Comparison of ENCODE assay signal across 10 cellular contexts in the genomic region with DNA sequence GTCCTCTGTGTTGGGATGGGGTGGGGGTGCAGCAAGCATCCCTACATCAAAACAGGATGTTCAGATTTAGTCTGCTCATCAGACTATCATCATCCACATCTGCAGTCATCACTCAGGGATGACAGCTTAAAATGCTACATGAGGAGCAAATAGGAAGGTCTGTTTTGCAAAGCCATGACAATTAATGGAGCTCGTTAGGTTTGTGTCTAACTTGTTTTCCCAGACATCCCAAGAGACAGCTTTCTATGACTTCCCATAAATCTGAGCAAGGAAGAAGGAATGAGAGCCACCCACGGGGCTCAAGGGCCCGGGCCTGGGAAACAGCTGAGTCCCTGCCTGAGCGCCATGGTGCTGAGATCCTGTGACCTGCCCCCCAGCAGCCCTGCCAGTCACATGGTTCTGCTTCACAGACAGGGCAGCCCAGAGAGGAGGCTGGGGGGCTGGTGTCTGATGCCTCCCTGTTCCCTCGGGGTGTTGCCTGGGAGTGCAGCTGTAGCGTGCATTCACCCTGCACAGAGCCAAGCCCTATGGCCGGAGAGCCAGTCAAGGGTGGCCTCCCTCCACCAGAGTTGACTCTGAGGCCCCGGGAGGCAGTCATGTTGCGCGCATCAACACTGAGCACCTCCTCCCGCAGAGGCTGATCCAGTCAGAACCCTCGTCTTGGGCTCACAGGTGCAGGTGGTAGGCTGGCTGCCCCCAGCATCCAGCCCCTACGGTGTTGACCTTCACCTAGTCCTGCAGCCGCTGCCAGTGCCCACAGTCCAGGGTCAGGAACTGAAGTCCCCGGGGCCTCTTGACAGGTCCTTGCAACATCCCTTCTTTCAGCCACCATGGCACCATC. TPM values are rescaled to one million over a fixed set of nuclear protein-coding genes. Genes with fewer than 3 reads are reported as not detected.
DNase-seq lines count a peak whose midpoint lies in the region; ATAC-seq, FAIRE-seq and TF ChIP-seq lines count a peak whose summit lies in the region.
"Had no signal": no experiment of that assay in that cellular context is flagged by ENCODE, and none has a peak within 500 bp of the region (broad histone marks: within the 10 kb centered on the region; RNA-seq: fewer than 3 reads in every experiment).

No MANE protein-coding gene starts in this region.

- H3K4me2 ChIP-seq in DND-41 (ENCODE audit: insufficient read depth, low read length) (no peak overlapping the region), HepG2 (ENCODE audit: low read depth, low read length) (no peak overlapping the region)

- intact Hi-C loops in HepG2 (cut with micrococcal nuclease; ENCODE audit: unreplicated experiment), result no loop called here
- intact Hi-C loops in Caco-2 (cut with micrococcal nuclease; ENCODE audit: unreplicated experiment), result no loop called here

- CTCF ChIA-PET in WTC11 (lab: Charles Lee) (interaction anchor here (0.7 to 1.1 kb wide), 2 partner anchors 9 to 23 kb away, joined by 3 to 5 read pairs; no protein-coding TSS in a partner anchor), HepG2 (lab: Yijun Ruan, JAX; ENCODE audit: low intra/inter-chr PET ratio, low total read pairs) (no interaction called here), Caco-2 (lab: Charles Lee) (no interaction called here)

- no peaks in the 10 kb centered on the region for H3K9me3 ChIP-seq in DND-41 (ENCODE audit: insufficient read depth, low read length, severe bottlenecking)
- no peaks in the 10 kb centered on the region for H3K9me3 ChIP-seq in HepG2 (ENCODE audit: low read length)
- H3K9me3 ChIP-seq in Caco-2, result no peaks in the 10 kb centered on the region

- H3K36me3 Mint-ChIP-seq in WTC11 (peaks cover 75% of the 10 kb centered on the region), Caco-2 (ENCODE audit: insufficient read depth, unreplicated experiment) (peaks cover 75% of the 10 kb centered on the region)

- H3K79me2 ChIP-seq in DND-41 (ENCODE audit: insufficient read depth, low read length) (peaks cover 28% of the 10 kb centered on the region), HepG2 (ENCODE audit: insufficient read depth, low read length) (no peaks in the 10 kb centered on the region)

- no TSS peak for BruUV-seq in HepG2 (replicated peaks; lab: Mats Ljungman, UMichigan)
- no TSS peak for BruUV-seq in Caco-2 (replicated peaks; lab: Mats Ljungman, UMichigan)

- H3K27me3 ChIP-seq in DND-41 (ENCODE audit: insufficient read depth, low read length, poor library complexity) (no peaks in the 10 kb centered on the region), HepG2 (ENCODE audit: control insufficient read depth in 1 of 2, insufficient read depth in 2 of 2, low read length in 2 of 2) (no peaks in the 10 kb centered on the region), Caco-2 (replicated peaks; ENCODE audit: control insufficient read depth, insufficient read depth, low read length) (no peaks in the 10 kb centered on the region)
- H3K27me3 ChIP-seq: dorsolateral prefrontal cortex had no signal

- peaks cover 31% of the 10 kb centered on the region for H3K4me1 ChIP-seq in DND-41 (ENCODE audit: insufficient read depth, low read length)
- H3K4me1 ChIP-seq in HepG2 (ENCODE audit: insufficient read depth, low read length), result peaks cover 24% of the 10 kb centered on the region
- H3K4me1 ChIP-seq in Caco-2, result no peaks in the 10 kb centered on the region

- in situ Hi-C loops in HepG2 (cut with HindIII; ENCODE audit: extremely low pct_ligation_motif_present, low pct_unique_long_range_greater_than_20kb), result loop anchor here (25.0 kb wide), 1 partner anchor 214 kb away; no protein-coding TSS in a partner anchor

- H3K36me3 ChIP-seq in DND-41 (ENCODE audit: insufficient read depth, low read length) (peaks cover 94% of the 10 kb centered on the region), HepG2 (replicated peaks in 1 of 2; ENCODE audit: control insufficient read depth in 1 of 2, insufficient read depth in 2 of 2, low read length in 2 of 2) (peaks cover 58 to 84% of the 10 kb centered on the region in 2 experiments), Caco-2 (ENCODE audit: control insufficient read depth, insufficient read depth, low read length) (peaks cover 3% of the 10 kb centered on the region)

- TF ChIP-seq CTCF in DND-41 (IDR thresholded peaks at IDR 0.05; ENCODE audit: borderline replicate concordance, extremely low read depth, low read length, poor library complexity, severe bottlenecking) (no peak), WTC11 (IDR thresholded peaks at IDR 0.05) (no peak), HepG2 (CRISPR knock-in tag; IDR thresholded peaks at IDR 0.05) (no peak), Caco-2 (IDR thresholded peaks at IDR 0.05; ENCODE audit: insufficient read depth in 1 of 2, low read depth in 1 of 2, low read length in 1 of 2, severe bottlenecking in 1 of 2, unreplicated experiment in 1 of 2) (no peak)

- H3K9me3 Mint-ChIP-seq in WTC11, result no peaks in the 10 kb centered on the region
- no peaks in the 10 kb centered on the region for H3K9me3 Mint-ChIP-seq in Caco-2 (ENCODE audit: unreplicated experiment)

- no peak for TF ChIP-seq POLR2A in HepG2 (IDR thresholded peaks at IDR 0.05; ENCODE audit: insufficient read depth in 1 of 2, low read depth in 2 of 2, low read length in 2 of 2)

- WGBS in HepG2 (ENCODE audit: low lambda C conversion rate), result 90% methylated on average over 6 of the region's 15 CpGs

- H3K9ac ChIP-seq in DND-41 (ENCODE audit: low read depth, low read length), result no peak overlapping the region
- H3K9ac ChIP-seq in HepG2 (ENCODE audit: insufficient read depth, low read depth, low read length), result no peak overlapping the region

- no peak overlapping the region for H3K4me3 Mint-ChIP-seq in WTC11
- H3K4me3 Mint-ChIP-seq in Caco-2 (ENCODE audit: unreplicated experiment), result no peak overlapping the region

- H3K4me3 ChIP-seq in DND-41 (ENCODE audit: low read depth in 1 of 2, low read length in 2 of 2), result no peak overlapping the region
- H3K4me3 ChIP-seq in HepG2 (replicated peaks in 1 of 3; ENCODE audit: insufficient read depth in 1 of 3, low read depth in 2 of 3, low read length in 3 of 3), result no peak overlapping the region
- H3K4me3 ChIP-seq in Caco-2 (ENCODE audit: low read depth, low read length), result no peak overlapping the region
- H3K4me3 ChIP-seq: dorsolateral prefrontal cortex, lung had no signal

- H3K27ac Mint-ChIP-seq in WTC11, result peak overlapping the region; percentile 97
- no peak overlapping the region for H3K27ac Mint-ChIP-seq in Caco-2 (ENCODE audit: unreplicated experiment)

- H3K4me1 Mint-ChIP-seq in WTC11, result peaks cover 8% of the 10 kb centered on the region
- no peaks in the 10 kb centered on the region for H3K4me1 Mint-ChIP-seq in Caco-2 (ENCODE audit: low read depth, unreplicated experiment)

- H2AFZ ChIP-seq in DND-41 (ENCODE audit: low read depth, low read length), result no peak overlapping the region
- H2AFZ ChIP-seq in HepG2 (ENCODE audit: low read length), result no peak overlapping the region

- FAIRE-seq in HepG2 (lab: Jason Lieb, UNC), result no peak

- no peak for TF ChIP-seq RAD21 in HepG2 (CRISPR knock-in tag; IDR thresholded peaks at IDR 0.05)

- H4K20me1 ChIP-seq in DND-41 (ENCODE audit: insufficient read depth, low read length), result peaks cover 24% of the 10 kb centered on the region
- H4K20me1 ChIP-seq in HepG2 (ENCODE audit: insufficient read depth, low read length), result no peaks in the 10 kb centered on the region

- TF ChIP-seq EP300 in HepG2 (IDR thresholded peaks at IDR 0.05; ENCODE audit: low read depth in 2 of 2, low read length in 2 of 2) (no peak), HepG2 (CRISPR knock-in tag; IDR thresholded peaks at IDR 0.05; ENCODE audit: borderline replicate concordance) (no peak)

- ATAC-seq in DND-41 (ENCODE audit: insufficient read depth, low read depth) (peak; percentile 34; the same call in 1 of the 3 replicates), WTC11 (no peak), HepG2 (peak; percentile 20)

- DNase-seq in DND-41, result no peak
- DNase-seq in WTC11 (ENCODE audit: low spot score), result no peak
- no peak for DNase-seq in HepG2 (ENCODE audit: low spot score)
- DNase-seq in Caco-2, result no peak
- no peak for DNase-seq in amniotic stem cell (lab: John Stamatoyannopoulos, UW)
- DNase-seq in NCI-H774 (lab: John Stamatoyannopoulos, UW), result no peak
- DNase-seq: activated CD4-positive, CD25-positive, alpha-beta regulatory T cell; dorsolateral prefrontal cortex; NCI-H510A had no signal

- POLR2A ChIA-PET in WTC11 (lab: Charles Lee), result no interaction called here
- POLR2A ChIA-PET in HepG2 (lab: Yijun Ruan, JAX), result interaction anchor here (0.7 to 0.9 kb wide), 2 partner anchors 40 to 56 kb away, joined by 3 read pairs; partner anchors contain the start of gene SMARCB1
- POLR2A ChIA-PET in Caco-2 (lab: Charles Lee), result interaction anchor here (0.5 kb wide), 1 partner anchor 59 kb away, joined by 4 read pairs; the partner anchor contains the start of gene CHCHD10

- H3K27me3 Mint-ChIP-seq in WTC11 (ENCODE audit: low read depth) (no peaks in the 10 kb centered on the region; the same call in 1 of the 2 replicates), Caco-2 (ENCODE audit: insufficient read depth, unreplicated experiment) (no peaks in the 10 kb centered on the region)

- H3K27ac ChIP-seq in DND-41 (ENCODE audit: low read length), result peak overlapping the region; percentile 69
- H3K27ac ChIP-seq in HepG2 (ENCODE audit: extremely low read length, insufficient read depth, low read length), result peak overlapping the region; percentile 28

RNA-seq across cellular contexts. Expression of gene DERL3, which starts 12.1 kb away (rescaled TPM):
- total RNA-seq in WTC11 (2021) (10.9 to 12.5 TPM (median 11.3 TPM) in 3 replicates), HepG2 (2016; rRNA removed; fragmentation: Illumina TruSeq; extraction: Trizol) (not detected in 2 replicates), Caco-2 (2022) (4.4 and 5.4 TPM in 2 replicates)
- not detected in 2 replicates for total RNA-seq in HepG2 (2016; cell fraction: cytosol; rRNA removed; fragmentation: Illumina TruSeq; extraction: Trizol; ENCODE audit: low read depth)
- total RNA-seq in HepG2 (2016; cell fraction: insoluble cytoplasmic fraction; rRNA removed; fragmentation: Illumina TruSeq; extraction: Trizol), result not detected in 2 replicates
- not detected in 2 replicates for total RNA-seq in HepG2 (2016; cell fraction: membrane; rRNA removed; fragmentation: Illumina TruSeq; extraction: Trizol)
- total RNA-seq in HepG2 (2016; cell fraction: nucleus; rRNA removed; fragmentation: Illumina TruSeq; extraction: Trizol), result not detected in 2 replicates
- not detected in 2 replicates for polyA plus RNA-seq in HepG2 (2011; rRNA removed)
- polyA plus RNA-seq in HepG2 (2011; cell fraction: cytosol; rRNA removed), result not detected in 2 replicates
- polyA plus RNA-seq in HepG2 (2011; cell fraction: nucleus; rRNA removed), result not detected in 2 replicates
- polyA plus RNA-seq in HepG2 (2012), result 0.07 TPM in 1 of 2 replicates, not detected in the other
- not detected in 2 replicates for polyA plus RNA-seq in HepG2 (2016; cell fraction: cytosol; fragmentation: Illumina TruSeq; extraction: Trizol; ENCODE audit: low read depth)
- polyA plus RNA-seq in HepG2 (2016; cell fraction: insoluble cytoplasmic fraction; fragmentation: Illumina TruSeq; extraction: Trizol; ENCODE audit: low read depth), result not detected in 2 replicates
- not detected in 2 replicates for polyA plus RNA-seq in HepG2 (2016; cell fraction: membrane; fragmentation: Illumina TruSeq; extraction: Trizol; ENCODE audit: low read depth)
- not detected in 2 replicates for polyA plus RNA-seq in HepG2 (2016; cell fraction: nucleus; fragmentation: Illumina TruSeq; extraction: Trizol; ENCODE audit: insufficient read depth, low read depth)
- polyA minus RNA-seq in HepG2 (2011; rRNA and poly(A)+ RNA removed; ENCODE audit: low replicate concordance), result 1.4 TPM in 1 of 2 replicates, not detected in the other
- not detected in 2 replicates for polyA minus RNA-seq in HepG2 (2011; cell fraction: cytosol; rRNA and poly(A)+ RNA removed)
- polyA minus RNA-seq in HepG2 (2011; cell fraction: nucleus; rRNA and poly(A)+ RNA removed), result not detected in 2 replicates

RNA-seq across cellular contexts. Expression of gene SLC2A11, which starts 30.9 kb away (rescaled TPM):
- total RNA-seq in WTC11 (2021) (17.2 to 21.1 TPM (median 19.9 TPM) in 3 replicates), HepG2 (2016; rRNA removed; fragmentation: Illumina TruSeq; extraction: Trizol) (8.9 and 15.2 TPM in 2 replicates), Caco-2 (2022) (29.5 and 32.4 TPM in 2 replicates)
- 9.3 TPM in 2 replicates for total RNA-seq in HepG2 (2016; cell fraction: cytosol; rRNA removed; fragmentation: Illumina TruSeq; extraction: Trizol; ENCODE audit: low read depth)
- 9.3 and 15.6 TPM in 2 replicates for total RNA-seq in HepG2 (2016; cell fraction: insoluble cytoplasmic fraction; rRNA removed; fragmentation: Illumina TruSeq; extraction: Trizol)
- total RNA-seq in HepG2 (2016; cell fraction: membrane; rRNA removed; fragmentation: Illumina TruSeq; extraction: Trizol), result 18.3 and 19.5 TPM in 2 replicates
- total RNA-seq in HepG2 (2016; cell fraction: nucleus; rRNA removed; fragmentation: Illumina TruSeq; extraction: Trizol), result 16.4 and 16.6 TPM in 2 replicates
- polyA plus RNA-seq in HepG2 (2011; rRNA removed), result 15.4 and 18.6 TPM in 2 replicates
- polyA plus RNA-seq in HepG2 (2011; cell fraction: cytosol; rRNA removed), result 16.1 and 19.7 TPM in 2 replicates
- 28.4 and 31.3 TPM in 2 replicates for polyA plus RNA-seq in HepG2 (2011; cell fraction: nucleus; rRNA removed)
- polyA plus RNA-seq in HepG2 (2012), result 11.1 and 17.5 TPM in 2 replicates
- 16.2 and 17.4 TPM in 2 replicates for polyA plus RNA-seq in HepG2 (2016; cell fraction: cytosol; fragmentation: Illumina TruSeq; extraction: Trizol; ENCODE audit: low read depth)
- polyA plus RNA-seq in HepG2 (2016; cell fraction: insoluble cytoplasmic fraction; fragmentation: Illumina TruSeq; extraction: Trizol; ENCODE audit: low read depth), result 8.6 and 11.3 TPM in 2 replicates
- 16.1 and 17.7 TPM in 2 replicates for polyA plus RNA-seq in HepG2 (2016; cell fraction: membrane; fragmentation: Illumina TruSeq; extraction: Trizol; ENCODE audit: low read depth)
- polyA plus RNA-seq in HepG2 (2016; cell fraction: nucleus; fragmentation: Illumina TruSeq; extraction: Trizol; ENCODE audit: insufficient read depth, low read depth), result 31.8 and 34.3 TPM in 2 replicates
- polyA minus RNA-seq in HepG2 (2011; rRNA and poly(A)+ RNA removed; ENCODE audit: low replicate concordance), result 11.5 and 32.8 TPM in 2 replicates
- 4.7 and 5.8 TPM in 2 replicates for polyA minus RNA-seq in HepG2 (2011; cell fraction: cytosol; rRNA and poly(A)+ RNA removed)
- 21.2 and 32.8 TPM in 2 replicates for polyA minus RNA-seq in HepG2 (2011; cell fraction: nucleus; rRNA and poly(A)+ RNA removed)

RNA-seq across cellular contexts. Expression of gene SMARCB1, which starts 40.0 kb away (rescaled TPM):
- total RNA-seq in WTC11 (2021) (135 to 149 TPM (median 146 TPM) in 3 replicates), HepG2 (2016; rRNA removed; fragmentation: Illumina TruSeq; extraction: Trizol) (74.0 and 75.8 TPM in 2 replicates), Caco-2 (2022) (154 and 157 TPM in 2 replicates)
- 49.5 and 56.5 TPM in 2 replicates for total RNA-seq in HepG2 (2016; cell fraction: cytosol; rRNA removed; fragmentation: Illumina TruSeq; extraction: Trizol; ENCODE audit: low read depth)
- 57.1 and 69.6 TPM in 2 replicates for total RNA-seq in HepG2 (2016; cell fraction: insoluble cytoplasmic fraction; rRNA removed; fragmentation: Illumina TruSeq; extraction: Trizol)
- 60.2 and 66.9 TPM in 2 replicates for total RNA-seq in HepG2 (2016; cell fraction: membrane; rRNA removed; fragmentation: Illumina TruSeq; extraction: Trizol)
- total RNA-seq in HepG2 (2016; cell fraction: nucleus; rRNA removed; fragmentation: Illumina TruSeq; extraction: Trizol), result 33.7 and 37.0 TPM in 2 replicates
- polyA plus RNA-seq in HepG2 (2011; rRNA removed), result 150 and 166 TPM in 2 replicates
- polyA plus RNA-seq in HepG2 (2011; cell fraction: cytosol; rRNA removed), result 110 and 129 TPM in 2 replicates
- polyA plus RNA-seq in HepG2 (2011; cell fraction: nucleus; rRNA removed), result 88.0 and 96.6 TPM in 2 replicates
- 99.4 and 113 TPM in 2 replicates for polyA plus RNA-seq in HepG2 (2012)
- polyA plus RNA-seq in HepG2 (2016; cell fraction: cytosol; fragmentation: Illumina TruSeq; extraction: Trizol; ENCODE audit: low read depth), result 78.3 and 90.9 TPM in 2 replicates
- 127 and 143 TPM in 2 replicates for polyA plus RNA-seq in HepG2 (2016; cell fraction: insoluble cytoplasmic fraction; fragmentation: Illumina TruSeq; extraction: Trizol; ENCODE audit: low read depth)
- polyA plus RNA-seq in HepG2 (2016; cell fraction: membrane; fragmentation: Illumina TruSeq; extraction: Trizol; ENCODE audit: low read depth), result 82.2 and 92.9 TPM in 2 replicates
- 92.2 and 94.0 TPM in 2 replicates for polyA plus RNA-seq in HepG2 (2016; cell fraction: nucleus; fragmentation: Illumina TruSeq; extraction: Trizol; ENCODE audit: insufficient read depth, low read depth)
- 77.2 and 97.6 TPM in 2 replicates for polyA minus RNA-seq in HepG2 (2011; rRNA and poly(A)+ RNA removed; ENCODE audit: low replicate concordance)
- polyA minus RNA-seq in HepG2 (2011; cell fraction: cytosol; rRNA and poly(A)+ RNA removed), result 35.3 and 48.0 TPM in 2 replicates
- 55.2 and 55.9 TPM in 2 replicates for polyA minus RNA-seq in HepG2 (2011; cell fraction: nucleus; rRNA and poly(A)+ RNA removed)

RNA-seq across cellular contexts. Expression of gene MMP11, which starts 54.1 kb away (rescaled TPM):
- total RNA-seq in WTC11 (2021) (14.5 to 16.5 TPM (median 16.2 TPM) in 3 replicates), HepG2 (2016; rRNA removed; fragmentation: Illumina TruSeq; extraction: Trizol) (2.7 and 8.9 TPM in 2 replicates), Caco-2 (2022) (11.3 and 11.6 TPM in 2 replicates)
- 1.8 and 2.5 TPM in 2 replicates for total RNA-seq in HepG2 (2016; cell fraction: cytosol; rRNA removed; fragmentation: Illumina TruSeq; extraction: Trizol; ENCODE audit: low read depth)
- 2.3 and 8.4 TPM in 2 replicates for total RNA-seq in HepG2 (2016; cell fraction: insoluble cytoplasmic fraction; rRNA removed; fragmentation: Illumina TruSeq; extraction: Trizol)
- 2.3 and 2.5 TPM in 2 replicates for total RNA-seq in HepG2 (2016; cell fraction: membrane; rRNA removed; fragmentation: Illumina TruSeq; extraction: Trizol)
- total RNA-seq in HepG2 (2016; cell fraction: nucleus; rRNA removed; fragmentation: Illumina TruSeq; extraction: Trizol), result 8.4 and 12.1 TPM in 2 replicates
- polyA plus RNA-seq in HepG2 (2011; rRNA removed), result 28.6 and 88.6 TPM in 2 replicates
- 28.4 and 53.0 TPM in 2 replicates for polyA plus RNA-seq in HepG2 (2011; cell fraction: cytosol; rRNA removed)
- 63.0 and 95.6 TPM in 2 replicates for polyA plus RNA-seq in HepG2 (2011; cell fraction: nucleus; rRNA removed)
- polyA plus RNA-seq in HepG2 (2012), result 39.9 and 70.8 TPM in 2 replicates
- 0.88 and 0.92 TPM in 2 replicates for polyA plus RNA-seq in HepG2 (2016; cell fraction: cytosol; fragmentation: Illumina TruSeq; extraction: Trizol; ENCODE audit: low read depth)
- 3.0 and 3.5 TPM in 2 replicates for polyA plus RNA-seq in HepG2 (2016; cell fraction: insoluble cytoplasmic fraction; fragmentation: Illumina TruSeq; extraction: Trizol; ENCODE audit: low read depth)
- polyA plus RNA-seq in HepG2 (2016; cell fraction: membrane; fragmentation: Illumina TruSeq; extraction: Trizol; ENCODE audit: low read depth), result 1.7 TPM in 2 replicates
- 13.9 and 17.6 TPM in 2 replicates for polyA plus RNA-seq in HepG2 (2016; cell fraction: nucleus; fragmentation: Illumina TruSeq; extraction: Trizol; ENCODE audit: insufficient read depth, low read depth)
- polyA minus RNA-seq in HepG2 (2011; rRNA and poly(A)+ RNA removed; ENCODE audit: low replicate concordance), result 28.7 TPM in 1 of 2 replicates, not detected in the other
- polyA minus RNA-seq in HepG2 (2011; cell fraction: cytosol; rRNA and poly(A)+ RNA removed), result 5.1 and 17.3 TPM in 2 replicates
- polyA minus RNA-seq in HepG2 (2011; cell fraction: nucleus; rRNA and poly(A)+ RNA removed), result 9.9 and 21.9 TPM in 2 replicates

RNA-seq across cellular contexts. Expression of gene CHCHD10, which starts 59.0 kb away (rescaled TPM):
- total RNA-seq in WTC11 (2021), result 170 to 198 TPM (median 171 TPM) in 3 replicates
- 59.1 and 62.8 TPM in 2 replicates for total RNA-seq in HepG2 (2016; rRNA removed; fragmentation: Illumina TruSeq; extraction: Trizol)
- total RNA-seq in HepG2 (2016; cell fraction: cytosol; rRNA removed; fragmentation: Illumina TruSeq; extraction: Trizol; ENCODE audit: low read depth), result 34.5 and 34.6 TPM in 2 replicates
- 56.2 and 62.6 TPM in 2 replicates for total RNA-seq in HepG2 (2016; cell fraction: insoluble cytoplasmic fraction; rRNA removed; fragmentation: Illumina TruSeq; extraction: Trizol)
- total RNA-seq in HepG2 (2016; cell fraction: membrane; rRNA removed; fragmentation: Illumina TruSeq; extraction: Trizol), result 61.2 and 64.2 TPM in 2 replicates
- total RNA-seq in HepG2 (2016; cell fraction: nucleus; rRNA removed; fragmentation: Illumina TruSeq; extraction: Trizol), result 31.4 and 47.6 TPM in 2 replicates
- polyA plus RNA-seq in HepG2 (2011; rRNA removed), result 37.0 and 60.2 TPM in 2 replicates
- polyA plus RNA-seq in HepG2 (2011; cell fraction: cytosol; rRNA removed), result 42.3 and 49.1 TPM in 2 replicates
- polyA plus RNA-seq in HepG2 (2011; cell fraction: nucleus; rRNA removed), result 45.9 and 96.4 TPM in 2 replicates
- 103 and 194 TPM in 2 replicates for polyA plus RNA-seq in HepG2 (2012)
- polyA plus RNA-seq in HepG2 (2016; cell fraction: cytosol; fragmentation: Illumina TruSeq; extraction: Trizol; ENCODE audit: low read depth), result 73.1 and 74.3 TPM in 2 replicates
- polyA plus RNA-seq in HepG2 (2016; cell fraction: insoluble cytoplasmic fraction; fragmentation: Illumina TruSeq; extraction: Trizol; ENCODE audit: low read depth), result 91.0 and 122 TPM in 2 replicates
- 101 and 107 TPM in 2 replicates for polyA plus RNA-seq in HepG2 (2016; cell fraction: membrane; fragmentation: Illumina TruSeq; extraction: Trizol; ENCODE audit: low read depth)
- 107 and 123 TPM in 2 replicates for polyA plus RNA-seq in HepG2 (2016; cell fraction: nucleus; fragmentation: Illumina TruSeq; extraction: Trizol; ENCODE audit: insufficient read depth, low read depth)
- 99.0 and 111 TPM in 2 replicates for polyA minus RNA-seq in HepG2 (2011; rRNA and poly(A)+ RNA removed; ENCODE audit: low replicate concordance)
- polyA minus RNA-seq in HepG2 (2011; cell fraction: cytosol; rRNA and poly(A)+ RNA removed), result 44.8 and 90.8 TPM in 2 replicates
- polyA minus RNA-seq in HepG2 (2011; cell fraction: nucleus; rRNA and poly(A)+ RNA removed), result 4.2 and 14.9 TPM in 2 replicates
- total RNA-seq in Caco-2 (2022), result 178 and 189 TPM in 2 replicates
